In the genomic region with DNA sequence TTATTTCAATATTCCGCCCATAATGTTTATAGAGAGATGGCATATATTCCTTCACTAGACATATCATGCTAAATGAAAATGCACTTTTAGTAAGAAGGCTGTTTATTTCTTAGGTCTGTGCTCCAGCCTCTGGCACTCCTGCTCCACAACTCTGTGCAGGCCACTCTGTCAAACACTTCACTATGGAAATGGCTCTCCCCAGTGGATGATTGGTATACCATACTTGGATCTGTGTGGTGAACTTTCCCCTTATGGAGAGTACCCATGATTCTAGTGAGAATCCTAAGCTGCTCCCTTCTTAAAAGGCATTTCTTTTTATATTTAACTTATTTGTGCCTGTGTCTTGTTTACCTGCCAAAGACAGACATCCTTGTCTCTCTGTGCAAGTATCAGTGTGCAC, we compare ENCODE assay signal across 31 cellular contexts.
DNase-seq lines count a peak whose midpoint lies in the region; ATAC-seq, FAIRE-seq and TF ChIP-seq lines count a peak whose summit lies in the region.
"Had no signal": no experiment of that assay in that cellular context is flagged by ENCODE, and none has a peak within 500 bp of the region (broad histone marks: within the 10 kb centered on the region; RNA-seq: fewer than 3 reads in every experiment).

No MANE protein-coding gene starts in this region.

- no peak overlapping the region for H3K27ac ChIP-seq in HCT116 (ENCODE audit: low read depth, low read length)
- H3K27ac ChIP-seq in WERI-Rb-1: no peak overlapping the region
- H3K27ac ChIP-seq: C4-2B, left lung, neutrophil, PC-9, right lobe of liver, thoracic aorta had no signal

- H4K20me1 ChIP-seq in HCT116 (ENCODE audit: insufficient read depth): no peaks in the 10 kb centered on the region

- no peak overlapping the region for H3K9ac ChIP-seq in HCT116 (ENCODE audit: low read length)

- TF ChIP-seq RAD21 in HCT116 (IDR thresholded peaks at IDR 0.05; ENCODE audit: low read depth): peak; percentile 26; the same call in 1 of the 2 replicates

- ATAC-seq in HCT116 (0 out of 2 replicates have a peak, but pooled peaks have one; percentile 46), HG02763 (IDR thresholded peaks at IDR 0.05; ENCODE audit: unreplicated experiment) (no peak)
- ATAC-seq: activated T-helper 17 cell treated with anti-CD3 and anti-CD28 coated beads, Interleukin-2, amount 50 U/mL, for 72 hours; left lung; right lobe of liver; stimulated activated naive CD8-positive, alpha-beta T cell treated with anti-CD3 and anti-CD28 coated beads, Interleukin-15, amount 100 ng/mL, for 72 hours had no signal

- no peak overlapping the region for H3K4me2 ChIP-seq in HCT116 (ENCODE audit: low read length)
- H3K4me2 ChIP-seq: PC-9 had no signal

- TF ChIP-seq POLR2A in HCT116 (IDR thresholded peaks at IDR 0.05; ENCODE audit: borderline replicate concordance, extremely low read depth, insufficient read depth, insufficient read length): no peak
- TF ChIP-seq POLR2A in H54 (IDR thresholded peaks at IDR 0.05; ENCODE audit: low read depth, low read length): no peak

- H3K27me3 ChIP-seq in HCT116 (ENCODE audit: insufficient read depth, low read length): no peaks in the 10 kb centered on the region
- no peaks in the 10 kb centered on the region for H3K27me3 ChIP-seq in WERI-Rb-1 (ENCODE audit: insufficient read depth, low read depth, severe bottlenecking)
- H3K27me3 ChIP-seq: left lung, neutrophil, right lobe of liver had no signal

- CTCF ChIA-PET in HCT116 (lab: Charles Lee): interaction anchor here (0.8 kb wide), 1 partner anchor 654 kb away, joined by 3 read pairs; no protein-coding TSS in a partner anchor

- no peak for FAIRE-seq in H54 (lab: Jason Lieb, UNC)
- FAIRE-seq: endothelial cell of umbilical vein had no signal

- H3K36me3 ChIP-seq in HCT116 (ENCODE audit: control insufficient read depth in 1 of 2, insufficient read depth in 2 of 2, low read length in 2 of 2): no peaks in the 10 kb centered on the region
- no peaks in the 10 kb centered on the region for H3K36me3 ChIP-seq in WERI-Rb-1
- H3K36me3 ChIP-seq: left lung, neutrophil, right lobe of liver, thoracic aorta had no signal

- RAD21 ChIA-PET in HCT116 (lab: Charles Lee; ENCODE audit: low non-redundant PET in 1 of 2, low total read pairs in 2 of 2, uncharacterized antibody in 2 of 2, unreplicated experiment in 2 of 2): no interaction called here

- intact Hi-C loops in HCT116 (cut with micrococcal nuclease): no loop called here

- no peaks in the 10 kb centered on the region for H3K9me3 ChIP-seq in HCT116 (ENCODE audit: control insufficient read depth in 1 of 2, insufficient read depth in 1 of 2, low read depth in 1 of 2, low read length in 2 of 2)
- H3K9me3 ChIP-seq in WERI-Rb-1 (ENCODE audit: severe bottlenecking): peaks cover 10% of the 10 kb centered on the region
- H3K9me3 ChIP-seq: neutrophil, thoracic aorta had no signal

- no peak overlapping the region for H3K4me3 ChIP-seq in HCT116 (replicated peaks in 1 of 2; ENCODE audit: low read depth in 1 of 2, low read length in 2 of 2)
- no peak overlapping the region for H3K4me3 ChIP-seq in WERI-Rb-1 (ENCODE audit: low read depth, low read length)
- H3K4me3 ChIP-seq: left lung, PC-9, right lobe of liver, thoracic aorta had no signal

- DNase-seq in COR-L47 (lab: John Stamatoyannopoulos, UW) (peak; percentile 11), HCT116 (ENCODE audit: low read depth, low spot score) (no peak), WERI-Rb-1 (peak; percentile 41), left kidney (ENCODE audit: low read depth, low spot score) (peak; percentile 9), SW 1271 (lab: John Stamatoyannopoulos, UW) (no peak), H54 (ENCODE audit: insufficient read length, low spot score) (no peak), NCI-H187 (lab: John Stamatoyannopoulos, UW) (no peak)
- DNase-seq: activated CD4-positive, alpha-beta T cell treated with anti-CD3 and anti-CD28 coated beads for 4 hours; amniotic stem cell; Calu3; cerebellar nuclear complex; DND-41; GF-D8; hypothalamus; immature natural killer cell; IMR-90; left lung; NCI-H1092; NCI-H2029; NCI-H226; PC-9; right lobe of liver; Right ventricle myocardium superior; stimulated activated CD8-positive, alpha-beta memory T cell treated with anti-CD3 and anti-CD28 coated beads, Interleukin-4, amount 100 ng/mL, for 48 hours; stimulated activated naive CD8-positive, alpha-beta T cell treated with anti-CD3 and anti-CD28 coated beads, Interleukin-15, amount 100 ng/mL, for 72 hours had no signal

- no peak overlapping the region for H2AFZ ChIP-seq in HCT116 (ENCODE audit: low read depth, low read length, poor library complexity, severe bottlenecking)
- H2AFZ ChIP-seq: PC-9 had no signal

- POLR2A ChIA-PET in HCT116 (lab: Charles Lee): no interaction called here

- no peaks in the 10 kb centered on the region for H3K4me1 ChIP-seq in HCT116 (ENCODE audit: control insufficient read depth in 1 of 2, insufficient read depth in 2 of 2, low read length in 2 of 2)
- H3K4me1 ChIP-seq: left lung, right lobe of liver had no signal

- no peaks in the 10 kb centered on the region for H3K79me2 ChIP-seq in HCT116 (ENCODE audit: insufficient read depth, low read length)

- H3K9me2 ChIP-seq in HCT116 (ENCODE audit: insufficient read depth): no peaks in the 10 kb centered on the region

- no TSS peak for BruUV-seq in HCT116 (replicated peaks; lab: Mats Ljungman, UMichigan)

- TF ChIP-seq CTCF in HCT116 (IDR thresholded peaks at IDR 0.05 in 2 of 3, conservative IDR thresholded peaks at IDR 0.05 in 1 of 3; ENCODE audit: borderline replicate concordance in 1 of 3, insufficient read depth in 1 of 3, low read depth in 2 of 3, low read length in 2 of 3): no peak
- TF ChIP-seq CTCF in WERI-Rb-1 (IDR thresholded peaks at IDR 0.05; ENCODE audit: low read depth, low read length): peak; percentile 49

TF ChIP-seq in HCT116, 20 proteins besides CTCF, POLR2A, EP300 and RAD21:
- TF ChIP-seq ZFX (IDR thresholded peaks at IDR 0.05) (no peak), EZH2 (IDR thresholded peaks at IDR 0.05) (no peak), YY1 (IDR thresholded peaks at IDR 0.05; ENCODE audit: extremely low read depth, insufficient replicate concordance, low read depth, low read length) (no peak), JUND (IDR thresholded peaks at IDR 0.05) (no peak), EZH2phosphoT487 (IDR thresholded peaks at IDR 0.05; ENCODE audit: borderline replicate concordance) (no peak)
- TF ChIP-seq, protein P1, sequence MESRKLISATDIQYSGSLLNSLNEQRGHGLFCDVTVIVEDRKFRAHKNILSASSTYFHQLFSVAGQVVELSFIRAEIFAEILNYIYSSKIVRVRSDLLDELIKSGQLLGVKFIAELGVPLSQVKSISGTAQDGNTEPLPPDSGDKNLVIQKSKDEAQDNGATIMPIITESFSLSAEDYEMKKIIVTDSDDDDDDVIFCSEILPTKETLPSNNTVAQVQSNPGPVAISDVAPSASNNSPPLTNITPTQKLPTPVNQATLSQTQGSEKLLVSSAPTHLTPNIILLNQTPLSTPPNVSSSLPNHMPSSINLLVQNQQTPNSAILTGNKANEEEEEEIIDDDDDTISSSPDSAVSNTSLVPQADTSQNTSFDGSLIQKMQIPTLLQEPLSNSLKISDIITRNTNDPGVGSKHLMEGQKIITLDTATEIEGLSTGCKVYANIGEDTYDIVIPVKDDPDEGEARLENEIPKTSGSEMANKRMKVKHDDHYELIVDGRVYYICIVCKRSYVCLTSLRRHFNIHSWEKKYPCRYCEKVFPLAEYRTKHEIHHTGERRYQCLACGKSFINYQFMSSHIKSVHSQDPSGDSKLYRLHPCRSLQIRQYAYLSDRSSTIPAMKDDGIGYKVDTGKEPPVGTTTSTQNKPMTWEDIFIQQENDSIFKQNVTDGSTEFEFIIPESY (IDR thresholded peaks at IDR 0.05; ENCODE audit: extremely low read depth, insufficient replicate concordance, low read length): no peak
- TF ChIP-seq, protein P2, sequence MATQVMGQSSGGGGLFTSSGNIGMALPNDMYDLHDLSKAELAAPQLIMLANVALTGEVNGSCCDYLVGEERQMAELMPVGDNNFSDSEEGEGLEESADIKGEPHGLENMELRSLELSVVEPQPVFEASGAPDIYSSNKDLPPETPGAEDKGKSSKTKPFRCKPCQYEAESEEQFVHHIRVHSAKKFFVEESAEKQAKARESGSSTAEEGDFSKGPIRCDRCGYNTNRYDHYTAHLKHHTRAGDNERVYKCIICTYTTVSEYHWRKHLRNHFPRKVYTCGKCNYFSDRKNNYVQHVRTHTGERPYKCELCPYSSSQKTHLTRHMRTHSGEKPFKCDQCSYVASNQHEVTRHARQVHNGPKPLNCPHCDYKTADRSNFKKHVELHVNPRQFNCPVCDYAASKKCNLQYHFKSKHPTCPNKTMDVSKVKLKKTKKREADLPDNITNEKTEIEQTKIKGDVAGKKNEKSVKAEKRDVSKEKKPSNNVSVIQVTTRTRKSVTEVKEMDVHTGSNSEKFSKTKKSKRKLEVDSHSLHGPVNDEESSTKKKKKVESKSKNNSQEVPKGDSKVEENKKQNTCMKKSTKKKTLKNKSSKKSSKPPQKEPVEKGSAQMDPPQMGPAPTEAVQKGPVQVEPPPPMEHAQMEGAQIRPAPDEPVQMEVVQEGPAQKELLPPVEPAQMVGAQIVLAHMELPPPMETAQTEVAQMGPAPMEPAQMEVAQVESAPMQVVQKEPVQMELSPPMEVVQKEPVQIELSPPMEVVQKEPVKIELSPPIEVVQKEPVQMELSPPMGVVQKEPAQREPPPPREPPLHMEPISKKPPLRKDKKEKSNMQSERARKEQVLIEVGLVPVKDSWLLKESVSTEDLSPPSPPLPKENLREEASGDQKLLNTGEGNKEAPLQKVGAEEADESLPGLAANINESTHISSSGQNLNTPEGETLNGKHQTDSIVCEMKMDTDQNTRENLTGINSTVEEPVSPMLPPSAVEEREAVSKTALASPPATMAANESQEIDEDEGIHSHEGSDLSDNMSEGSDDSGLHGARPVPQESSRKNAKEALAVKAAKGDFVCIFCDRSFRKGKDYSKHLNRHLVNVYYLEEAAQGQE (IDR thresholded peaks at IDR 0.05; ENCODE audit: low read depth): no peak

Comparison
In these comparisons a context has a peak if more than half of its experiments do, and no peak if none do; other contexts are left out.
1. DNase-seq: peak in COR-L47 (single experiment), WERI-Rb-1 (single experiment) and left kidney (single experiment); none in HCT116 (single experiment), SW 1271 (0 of 2), H54 (single experiment) and NCI-H187 (0 of 2).